ENCODE assay signal across 28 cellular contexts in the genomic region with DNA sequence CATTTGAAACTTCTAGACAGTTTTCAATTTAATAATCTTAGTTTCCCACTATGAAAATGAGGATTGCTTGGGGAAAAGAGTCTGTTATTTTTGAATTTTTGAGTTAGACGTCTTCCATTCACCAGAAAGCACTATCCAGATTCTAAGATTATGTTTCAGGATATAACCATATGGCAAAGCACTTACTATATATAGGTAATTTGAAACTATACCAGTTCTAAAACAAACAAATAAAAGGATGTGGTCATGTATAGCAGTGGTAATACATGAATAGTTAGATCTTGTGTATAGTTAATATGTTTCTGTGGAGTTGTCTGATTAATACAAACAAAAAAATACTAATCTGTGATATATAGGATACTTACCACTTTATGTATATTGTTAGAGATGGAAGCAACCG.
"Had no signal": no experiment of that assay in that cellular context is flagged by ENCODE, and none has a peak within 500 bp of the region (broad histone marks: within the 10 kb centered on the region; RNA-seq: fewer than 3 reads in every experiment).

No MANE protein-coding gene starts in this region.

- H3K9me3 Mint-ChIP-seq: activated CD4-positive, alpha-beta T cell treated with anti-CD3 and anti-CD28 coated beads, Interleukin-2, amount 10 ng/mL, durations not matched to agents 7 days and 5 days; activated naive CD4-positive, alpha-beta T cell treated with anti-CD3 and anti-CD28 coated beads, Interleukin-2, amount 50 U/mL, for 72 hours; activated T-helper 17 cell treated with anti-CD3 and anti-CD28 coated beads, Interleukin-2, amount 50 U/mL, for 72 hours; naive thymus-derived CD4-positive, alpha-beta T cell; neural crest cell; stimulated activated effector memory CD8-positive, alpha-beta T cell treated with anti-CD3 and anti-CD28 coated beads, Interleukin-12 subunit alpha, Interleukin-12 subunit beta, amount 100 ng/mL, for 72 hours had no signal

- H3K9me3 ChIP-seq: ascending aorta, esophagus muscularis mucosa, left lung, stomach, suprapubic skin, uterus had no signal

- H3K4me1 Mint-ChIP-seq: activated CD4-positive, alpha-beta T cell treated with anti-CD3 and anti-CD28 coated beads, Interleukin-2, amount 10 ng/mL, durations not matched to agents 7 days and 5 days; activated T-helper 17 cell treated with anti-CD3 and anti-CD28 coated beads, Interleukin-2, amount 50 U/mL, for 72 hours; neural crest cell had no signal

- H3K4me3 ChIP-seq: ascending aorta, esophagus muscularis mucosa, left lung, stomach, suprapubic skin, uterus had no signal

- H3K36me3 ChIP-seq: ascending aorta, brain microvascular endothelial cell, esophagus muscularis mucosa, left lung, stomach, suprapubic skin, uterus, WERI-Rb-1 had no signal

- H3K27ac ChIP-seq: ascending aorta, brain microvascular endothelial cell, esophagus muscularis mucosa, left lung, stomach, suprapubic skin, uterus, WERI-Rb-1 had no signal

- FAIRE-seq: frontal cortex, small intestine, TTC549 had no signal

- H3K27ac Mint-ChIP-seq: activated CD4-positive, alpha-beta T cell treated with anti-CD3 and anti-CD28 coated beads, Interleukin-2, amount 10 ng/mL, durations not matched to agents 7 days and 5 days; activated CD8-positive, alpha-beta T cell treated with anti-CD3 and anti-CD28 coated beads, Interleukin-2, amount 10 ng/mL, durations not matched to agents 7 days and 5 days; activated naive CD4-positive, alpha-beta T cell treated with anti-CD3 and anti-CD28 coated beads, Interleukin-2, amount 50 U/mL, for 72 hours; activated T-helper 17 cell treated with anti-CD3 and anti-CD28 coated beads, Interleukin-2, amount 50 U/mL, for 72 hours; stimulated activated effector memory CD8-positive, alpha-beta T cell treated with anti-CD3 and anti-CD28 coated beads, Interleukin-12 subunit alpha, Interleukin-12 subunit beta, amount 100 ng/mL, for 72 hours had no signal

- ATAC-seq: activated CD8-positive, alpha-beta T cell treated with anti-CD3 and anti-CD28 coated beads, Interleukin-2, amount 10 ng/mL, durations not matched to agents 7 days and 5 days; activated naive CD4-positive, alpha-beta T cell treated with anti-CD3 and anti-CD28 coated beads, Interleukin-2, amount 50 U/mL, for 72 hours; activated T-helper 17 cell treated with anti-CD3 and anti-CD28 coated beads, Interleukin-2, amount 50 U/mL, for 72 hours; left lung; naive thymus-derived CD4-positive, alpha-beta T cell; sciatic nerve; stimulated activated effector memory CD8-positive, alpha-beta T cell treated with anti-CD3 and anti-CD28 coated beads, Interleukin-12 subunit alpha, Interleukin-12 subunit beta, amount 100 ng/mL, for 72 hours had no signal

- DNase-seq: activated CD4-positive, alpha-beta T cell treated with anti-CD3 and anti-CD28 coated beads, Interleukin-2, amount 10 ng/mL, durations not matched to agents 7 days and 5 days; activated CD4-positive, CD25-positive, alpha-beta regulatory T cell treated with anti-CD3 and anti-CD28 coated beads, Interleukin-2, amount 50 U/mL, for 72 hours; activated CD8-positive, alpha-beta T cell treated with anti-CD3 and anti-CD28 coated beads, Interleukin-2, amount 10 ng/mL, durations not matched to agents 7 days and 5 days; brain microvascular endothelial cell; central memory CD4-positive, alpha-beta T cell; effector memory CD4-positive, alpha-beta T cell; hippocampal formation; kidney glomerular epithelial cell; left lung; naive thymus-derived CD4-positive, alpha-beta T cell; occipital lobe; posterior cingulate gyrus; small intestine; stimulated activated CD4-positive, alpha-beta T cell treated with anti-CD3 and anti-CD28 coated beads, Interleukin-2, amount 100 ng/mL, for 24 hours; stomach; trophoblast cell; uterus; WERI-Rb-1 had no signal

- H3K36me3 Mint-ChIP-seq: activated naive CD4-positive, alpha-beta T cell treated with anti-CD3 and anti-CD28 coated beads, Interleukin-2, amount 50 U/mL, for 72 hours; stimulated activated effector memory CD8-positive, alpha-beta T cell treated with anti-CD3 and anti-CD28 coated beads, Interleukin-12 subunit alpha, Interleukin-12 subunit beta, amount 100 ng/mL, for 72 hours had no signal

- H3K4me1 ChIP-seq: ascending aorta, esophagus muscularis mucosa, left lung, suprapubic skin, uterus had no signal

- H3K4me3 Mint-ChIP-seq: activated CD4-positive, alpha-beta T cell treated with anti-CD3 and anti-CD28 coated beads, Interleukin-2, amount 10 ng/mL, durations not matched to agents 7 days and 5 days; activated CD8-positive, alpha-beta T cell treated with anti-CD3 and anti-CD28 coated beads, Interleukin-2, amount 10 ng/mL, durations not matched to agents 7 days and 5 days; activated T-helper 17 cell treated with anti-CD3 and anti-CD28 coated beads, Interleukin-2, amount 50 U/mL, for 72 hours; naive thymus-derived CD4-positive, alpha-beta T cell; neural crest cell; stimulated activated effector memory CD8-positive, alpha-beta T cell treated with anti-CD3 and anti-CD28 coated beads, Interleukin-12 subunit alpha, Interleukin-12 subunit beta, amount 100 ng/mL, for 72 hours had no signal

- H3K27me3 Mint-ChIP-seq: activated CD4-positive, alpha-beta T cell treated with anti-CD3 and anti-CD28 coated beads, Interleukin-2, amount 10 ng/mL, durations not matched to agents 7 days and 5 days; activated T-helper 17 cell treated with anti-CD3 and anti-CD28 coated beads, Interleukin-2, amount 50 U/mL, for 72 hours; naive thymus-derived CD4-positive, alpha-beta T cell had no signal

- H3K27me3 ChIP-seq: ascending aorta, brain microvascular endothelial cell, esophagus muscularis mucosa, left lung, stomach, suprapubic skin, uterus had no signal
